In the genomic region with DNA sequence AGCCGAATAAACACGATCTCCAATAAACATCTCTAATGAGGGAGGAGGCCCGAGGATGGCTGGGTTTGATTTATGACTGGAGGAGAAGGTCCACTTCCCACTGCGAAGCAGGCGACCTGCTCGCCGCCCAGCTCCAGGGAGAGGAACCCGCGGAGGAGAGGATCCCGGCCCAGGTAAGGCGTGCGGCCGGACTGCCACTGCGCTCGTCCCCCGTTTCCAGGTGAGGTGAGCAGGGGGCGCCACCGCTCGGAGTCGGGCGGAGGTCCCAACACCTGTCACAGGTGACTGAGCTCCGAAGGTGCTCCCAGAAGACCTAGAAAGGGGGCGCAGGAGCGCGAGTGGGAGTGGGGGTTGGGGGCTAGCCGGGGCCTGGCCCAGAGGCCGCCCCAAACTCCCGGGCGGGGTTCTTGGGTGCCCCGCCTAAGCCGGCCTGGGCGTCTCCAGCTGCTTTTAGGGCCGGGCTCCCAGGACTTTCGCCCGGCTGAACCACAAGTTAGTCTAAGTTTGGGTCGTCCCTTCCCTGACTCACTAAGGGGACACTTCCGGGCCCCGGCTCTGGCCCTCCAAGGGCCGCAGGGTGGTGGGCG, we compare ENCODE assay signal across 9 cellular contexts. TPM values are rescaled to one million over a fixed set of nuclear protein-coding genes. Genes with fewer than 3 reads are reported as not detected.
DNase-seq lines count a peak whose midpoint lies in the region; ATAC-seq and TF ChIP-seq lines count a peak whose summit lies in the region.
"Had no signal": no experiment of that assay in that cellular context is flagged by ENCODE, and none has a peak within 500 bp of the region (broad histone marks: within the 10 kb centered on the region; RNA-seq: fewer than 3 reads in every experiment).

No MANE protein-coding gene starts in this region.

- H3K9ac ChIP-seq in HUES48 (ENCODE audit: low read depth, low read length) (no peak overlapping the region), neural cell (ENCODE audit: low read length) (no peak overlapping the region)

- H3K4me2 ChIP-seq in neural cell (ENCODE audit: low read length): no peak overlapping the region

- H2AFZ ChIP-seq in neural cell (ENCODE audit: low read depth, low read length): no peak overlapping the region

- ATAC-seq in GM18520 (IDR thresholded peaks at IDR 0.05; ENCODE audit: unreplicated experiment): no peak
- no peak for ATAC-seq in GM19463 (IDR thresholded peaks at IDR 0.05; ENCODE audit: unreplicated experiment)
- ATAC-seq: left lung had no signal

- no peaks in the 10 kb centered on the region for H3K9me3 ChIP-seq in CD8-positive, alpha-beta memory T cell (ENCODE audit: low read length)
- H3K9me3 ChIP-seq in HUES48 (ENCODE audit: control insufficient read depth, insufficient read depth, low read length) (no peaks in the 10 kb centered on the region), neural cell (ENCODE audit: low read length) (peaks cover 5% of the 10 kb centered on the region)
- H3K9me3 ChIP-seq: left lung had no signal

- no peaks in the 10 kb centered on the region for H3K79me2 ChIP-seq in neural cell (replicated peaks; ENCODE audit: insufficient read depth, low read length)

- H3K4me1 Mint-ChIP-seq in CD8-positive, alpha-beta memory T cell: peaks cover 37 to 57% (median 43%) of the 10 kb centered on the region in 3 donors
- H3K4me1 Mint-ChIP-seq in chondrocyte (ENCODE audit: low read depth): peaks cover 27% of the 10 kb centered on the region

- H4K20me1 ChIP-seq in neural cell (ENCODE audit: insufficient read depth): no peaks in the 10 kb centered on the region

- H3K9me2 ChIP-seq in neural cell (ENCODE audit: insufficient read depth, low read length): no peaks in the 10 kb centered on the region

- no peak for DNase-seq in CD8-positive, alpha-beta memory T cell
- DNase-seq in chondrocyte (ENCODE audit: low spot score): no peak
- no peak for DNase-seq in SIG-M5 treated with dmso at 0.1 percent for 504 hours (lab: John Stamatoyannopoulos, UW; ENCODE audit: unreplicated experiment)
- no peak for DNase-seq in SW 1271 (lab: John Stamatoyannopoulos, UW)

- POLR2A ChIA-PET in CD8-positive, alpha-beta memory T cell (lab: Charles Lee): no interaction called here

- H3F3A ChIP-seq in neural cell (ENCODE audit: insufficient read depth, low read length, poor library complexity, severe bottlenecking): no peaks in the 10 kb centered on the region

- peaks cover 71 to 73% of the 10 kb centered on the region in 2 donors for H3K27me3 Mint-ChIP-seq in CD8-positive, alpha-beta memory T cell
- peaks cover 70% of the 10 kb centered on the region for H3K27me3 Mint-ChIP-seq in chondrocyte (ENCODE audit: low read depth)

- H3K4me1 ChIP-seq in CD8-positive, alpha-beta memory T cell (ENCODE audit: insufficient read depth, low read length): peaks cover 29% of the 10 kb centered on the region
- H3K4me1 ChIP-seq in HUES48 (ENCODE audit: control insufficient read depth, insufficient read depth, low read length): peaks cover 68% of the 10 kb centered on the region

- peaks cover 0 to 12% (median 6%) of the 10 kb centered on the region in 5 donors for H3K9me3 Mint-ChIP-seq in CD8-positive, alpha-beta memory T cell
- H3K9me3 Mint-ChIP-seq in chondrocyte (ENCODE audit: low read depth): no peaks in the 10 kb centered on the region

- no peak overlapping the region for H3K27ac ChIP-seq in CD8-positive, alpha-beta memory T cell (ENCODE audit: low read depth, low read length)
- H3K27ac ChIP-seq in HUES48 (ENCODE audit: low read depth, low read length) (no peak overlapping the region), neural cell (ENCODE audit: low read length) (no peak overlapping the region)
- H3K27ac ChIP-seq: left lung had no signal

- CTCF ChIA-PET in CD8-positive, alpha-beta memory T cell (lab: Charles Lee): no interaction called here

- H3K27ac Mint-ChIP-seq in CD8-positive, alpha-beta memory T cell: peak overlapping the region in 2 of 8 donors; percentile 43 to 71
- no peak overlapping the region for H3K27ac Mint-ChIP-seq in chondrocyte (ENCODE audit: unreplicated experiment)

- H3K36me3 ChIP-seq in CD8-positive, alpha-beta memory T cell (ENCODE audit: insufficient read depth, low read length): no peaks in the 10 kb centered on the region
- H3K36me3 ChIP-seq in HUES48 (ENCODE audit: control insufficient read depth, insufficient read depth, low read length) (no peaks in the 10 kb centered on the region), neural cell (ENCODE audit: insufficient read depth, low read length) (no peaks in the 10 kb centered on the region)
- H3K36me3 ChIP-seq: left lung had no signal

- TF ChIP-seq RAD21 in neural cell (conservative IDR thresholded peaks at IDR 0.05): no peak

- H3K4me3 ChIP-seq in CD8-positive, alpha-beta memory T cell (ENCODE audit: low read length): peak overlapping the region; percentile 15
- peak overlapping the region; percentile 61; the same call in 1 of the 2 replicates for H3K4me3 ChIP-seq in HUES48 (ENCODE audit: low read depth, low read length)
- peak overlapping the region; percentile 61 for H3K4me3 ChIP-seq in neural cell (ENCODE audit: low read length)
- H3K4me3 ChIP-seq: left lung had no signal

- no peaks in the 10 kb centered on the region for H3K36me3 Mint-ChIP-seq in CD8-positive, alpha-beta memory T cell
- H3K36me3 Mint-ChIP-seq in chondrocyte (ENCODE audit: low read depth): no peaks in the 10 kb centered on the region

- TF ChIP-seq EP300 in neural cell (conservative IDR thresholded peaks at IDR 0.05; ENCODE audit: poor library complexity, severe bottlenecking): no peak

- TF ChIP-seq CTCF in chondrocyte (IDR thresholded peaks at IDR 0.05) (no peak), neural cell (IDR thresholded peaks at IDR 0.05; ENCODE audit: poor library complexity, severe bottlenecking) (no peak)

- H3K27me3 ChIP-seq in CD8-positive, alpha-beta memory T cell (ENCODE audit: insufficient read depth, low read length, poor library complexity, severe bottlenecking): peaks cover 78% of the 10 kb centered on the region
- H3K27me3 ChIP-seq in HUES48 (ENCODE audit: control insufficient read depth, insufficient read depth, low read length) (peaks cover 100% of the 10 kb centered on the region), neural cell (ENCODE audit: insufficient read depth, low read depth, low read length) (peaks cover 99% of the 10 kb centered on the region)

- H3K4me3 Mint-ChIP-seq in CD8-positive, alpha-beta memory T cell: peak overlapping the region; percentile 43 to 84 (median 75)
- H3K4me3 Mint-ChIP-seq in chondrocyte (ENCODE audit: unreplicated experiment): peak overlapping the region; percentile 54

TF ChIP-seq in neural cell, 6 proteins besides CTCF, POLR2A, EP300 and RAD21:
- TF ChIP-seq, protein P1, sequence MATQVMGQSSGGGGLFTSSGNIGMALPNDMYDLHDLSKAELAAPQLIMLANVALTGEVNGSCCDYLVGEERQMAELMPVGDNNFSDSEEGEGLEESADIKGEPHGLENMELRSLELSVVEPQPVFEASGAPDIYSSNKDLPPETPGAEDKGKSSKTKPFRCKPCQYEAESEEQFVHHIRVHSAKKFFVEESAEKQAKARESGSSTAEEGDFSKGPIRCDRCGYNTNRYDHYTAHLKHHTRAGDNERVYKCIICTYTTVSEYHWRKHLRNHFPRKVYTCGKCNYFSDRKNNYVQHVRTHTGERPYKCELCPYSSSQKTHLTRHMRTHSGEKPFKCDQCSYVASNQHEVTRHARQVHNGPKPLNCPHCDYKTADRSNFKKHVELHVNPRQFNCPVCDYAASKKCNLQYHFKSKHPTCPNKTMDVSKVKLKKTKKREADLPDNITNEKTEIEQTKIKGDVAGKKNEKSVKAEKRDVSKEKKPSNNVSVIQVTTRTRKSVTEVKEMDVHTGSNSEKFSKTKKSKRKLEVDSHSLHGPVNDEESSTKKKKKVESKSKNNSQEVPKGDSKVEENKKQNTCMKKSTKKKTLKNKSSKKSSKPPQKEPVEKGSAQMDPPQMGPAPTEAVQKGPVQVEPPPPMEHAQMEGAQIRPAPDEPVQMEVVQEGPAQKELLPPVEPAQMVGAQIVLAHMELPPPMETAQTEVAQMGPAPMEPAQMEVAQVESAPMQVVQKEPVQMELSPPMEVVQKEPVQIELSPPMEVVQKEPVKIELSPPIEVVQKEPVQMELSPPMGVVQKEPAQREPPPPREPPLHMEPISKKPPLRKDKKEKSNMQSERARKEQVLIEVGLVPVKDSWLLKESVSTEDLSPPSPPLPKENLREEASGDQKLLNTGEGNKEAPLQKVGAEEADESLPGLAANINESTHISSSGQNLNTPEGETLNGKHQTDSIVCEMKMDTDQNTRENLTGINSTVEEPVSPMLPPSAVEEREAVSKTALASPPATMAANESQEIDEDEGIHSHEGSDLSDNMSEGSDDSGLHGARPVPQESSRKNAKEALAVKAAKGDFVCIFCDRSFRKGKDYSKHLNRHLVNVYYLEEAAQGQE (IDR thresholded peaks at IDR 0.05; ENCODE audit: borderline replicate concordance): no peak
- TF ChIP-seq POLR2AphosphoS5 (IDR thresholded peaks at IDR 0.05) (no peak), SMC3 (conservative IDR thresholded peaks at IDR 0.05; ENCODE audit: poor library complexity) (no peak), EZH2 (IDR thresholded peaks at IDR 0.05; ENCODE audit: borderline replicate concordance, insufficient read depth, low read length, poor library complexity, severe bottlenecking) (no peak), MXI1 (conservative IDR thresholded peaks at IDR 0.05; ENCODE audit: poor library complexity, severe bottlenecking) (no peak), TAF1 (IDR thresholded peaks at IDR 0.05; ENCODE audit: low read depth) (no peak)

RNA-seq across cellular contexts. Expression of a gene that starts 5.4 kb away (rescaled TPM):
- not detected for total RNA-seq in CD8-positive, alpha-beta memory T cell
- not detected for polyA plus RNA-seq in CD8-positive, alpha-beta memory T cell
- total RNA-seq in chondrocyte: not detected in 3 replicates
- 72.6 and 74.7 TPM in 2 replicates for polyA plus RNA-seq in neural cell
- 65.7 and 69.8 TPM in 2 replicates for polyA minus RNA-seq in neural cell
- total RNA-seq: left lung had no signal
